Comparison of ENCODE assay signal across 23 cellular contexts in genomic region chr1:210315529-210315928, GRCh38.
"Had no signal": no experiment of that assay in that cellular context is flagged by ENCODE, and none has a peak within 500 bp of the region (broad histone marks: within the 10 kb centered on the region; RNA-seq: fewer than 3 reads in every experiment).

No MANE protein-coding gene starts in this region.

- DNase-seq: cortex of kidney; effector CD8-positive, alpha-beta T cell; effector memory CD8-positive, alpha-beta T cell; endodermal cell; erythroblast; esophagus squamous epithelium; foreskin fibroblast; heart left ventricle; hypothalamus; immature natural killer cell; left cardiac atrium; left lung; left ventricle myocardium superior; lower lobe of right lung; mesenchymal stem cell; mucosa of descending colon; naive B cell had no signal

- H3K27ac ChIP-seq: epithelial cell of prostate, esophagus squamous epithelium, gastroesophageal sphincter, heart left ventricle, hepatocyte, left lung, lower lobe of right lung had no signal

- H3K27ac Mint-ChIP-seq: dendritic cell treated with granulocyte-macrophage colony-stimulating factor and Interleukin-4, amounts not matched to agents 40 ng/mL and 50 ng/mL, for 4 days; effector memory CD8-positive, alpha-beta T cell; endodermal cell; immature natural killer cell; mesothelial cell of epicardium; naive B cell had no signal

- H3K4me3 Mint-ChIP-seq: dendritic cell treated with granulocyte-macrophage colony-stimulating factor and Interleukin-4, amounts not matched to agents 40 ng/mL and 50 ng/mL, for 4 days; effector memory CD8-positive, alpha-beta T cell; endodermal cell; immature natural killer cell; mesothelial cell of epicardium; naive B cell had no signal

- H3K9me3 ChIP-seq: esophagus squamous epithelium, gastroesophageal sphincter, heart left ventricle, left lung, lower lobe of right lung, mucosa of descending colon had no signal

- H3K4me3 ChIP-seq: esophagus squamous epithelium, gastroesophageal sphincter, heart left ventricle, hepatocyte, left lung, lower lobe of right lung, mucosa of descending colon had no signal

- H3K36me3 Mint-ChIP-seq: immature natural killer cell, mesothelial cell of epicardium, naive B cell had no signal

- H3K9me3 Mint-ChIP-seq: effector memory CD8-positive, alpha-beta T cell; endodermal cell; immature natural killer cell; mesothelial cell of epicardium; naive B cell had no signal

- H3K4me1 Mint-ChIP-seq: endodermal cell had no signal

- ATAC-seq: effector memory CD8-positive, alpha-beta T cell; esophagus mucosa; gastroesophageal sphincter; heart left ventricle; left cardiac atrium; left lung; left ventricle myocardium superior; lower lobe of right lung; mucosa of descending colon had no signal
